Comparison of ENCODE assay signal across 22 cellular contexts in genomic region chrX:1153940-1154339, GRCh38. TPM values are rescaled to one million over a fixed set of nuclear protein-coding genes. Genes with fewer than 3 reads are reported as not detected.
"Had no signal": no experiment of that assay in that cellular context is flagged by ENCODE, and none has a peak within 500 bp of the region (broad histone marks: within the 10 kb centered on the region; RNA-seq: fewer than 3 reads in every experiment).

No MANE protein-coding gene starts in this region.

- H3K4me1 ChIP-seq: adrenal gland, gastroesophageal sphincter, heart right ventricle, neural progenitor cell, right lobe of liver, suprapubic skin had no signal

- ATAC-seq: activated T-cell treated with anti-CD3 and anti-CD28 coated beads, Interleukin-2, amount 50 U/mL, for 4 hours; gastroesophageal sphincter; heart right ventricle; left colon; right lobe of liver had no signal

- H3K4me3 ChIP-seq: adrenal gland, gastroesophageal sphincter, heart right ventricle, neural progenitor cell, ovary, right lobe of liver, smooth muscle cell, suprapubic skin had no signal

- H3K4me1 Mint-ChIP-seq: naive B cell, neural progenitor cell had no signal

- H2AFZ ChIP-seq: neural progenitor cell had no signal

- H3K9me3 Mint-ChIP-seq: activated T-cell treated with anti-CD3 and anti-CD28 coated beads, Interleukin-2, amount 50 U/mL, for 4 hours; neural progenitor cell; stimulated activated naive CD8-positive, alpha-beta T cell treated with anti-CD3 and anti-CD28 coated beads, Interleukin-15, Interleukin-2, amounts not matched to agents 100 ng/mL and 50 ng/mL, for 24 hours had no signal

- H3K27ac Mint-ChIP-seq: activated CD4-positive, alpha-beta memory T cell treated with anti-CD3 and anti-CD28 coated beads for 36 hours; neural progenitor cell; stimulated activated naive CD8-positive, alpha-beta T cell treated with anti-CD3 and anti-CD28 coated beads, Interleukin-15, Interleukin-2, amounts not matched to agents 100 ng/mL and 50 ng/mL, for 24 hours had no signal

- H3K27me3 Mint-ChIP-seq: stimulated activated naive CD8-positive, alpha-beta T cell treated with anti-CD3 and anti-CD28 coated beads, Interleukin-15, Interleukin-2, amounts not matched to agents 100 ng/mL and 50 ng/mL, for 24 hours had no signal

- H3K9ac ChIP-seq: neural progenitor cell had no signal

- H3K36me3 Mint-ChIP-seq: activated CD4-positive, alpha-beta memory T cell treated with anti-CD3 and anti-CD28 coated beads for 36 hours; naive B cell; neural progenitor cell had no signal

- H3K4me2 ChIP-seq: neural progenitor cell, smooth muscle cell had no signal

- H3K36me3 ChIP-seq: adrenal gland, gastroesophageal sphincter, heart right ventricle, neural progenitor cell, ovary, right lobe of liver, suprapubic skin had no signal

- H3K27me3 ChIP-seq: neural progenitor cell, ovary, right lobe of liver had no signal

- DNase-seq: activated CD4-positive, alpha-beta memory T cell treated with anti-CD3 and anti-CD28 coated beads for 36 hours; activated CD4-positive, alpha-beta T cell treated with anti-CD3 and anti-CD28 coated beads for 1 hour; activated effector memory CD4-positive, alpha-beta T cell treated with Interleukin-2 at 50 U/mL for 16 hours; activated naive CD4-positive, alpha-beta T cell treated with anti-CD3 and anti-CD28 coated beads, Interleukin-2, amount 50 U/mL, for 16 hours; activated T-cell treated with anti-CD3 and anti-CD28 coated beads, Interleukin-2, amount 50 U/mL, for 4 hours; erythroblast; heart right ventricle; left colon; naive B cell; ovary; T-helper 9 cell had no signal

- H3K4me3 Mint-ChIP-seq: activated CD4-positive, alpha-beta memory T cell treated with anti-CD3 and anti-CD28 coated beads for 36 hours; activated T-cell treated with anti-CD3 and anti-CD28 coated beads, Interleukin-2, amount 50 U/mL, for 4 hours; naive B cell; neural progenitor cell; stimulated activated naive CD8-positive, alpha-beta T cell treated with anti-CD3 and anti-CD28 coated beads, Interleukin-15, Interleukin-2, amounts not matched to agents 100 ng/mL and 50 ng/mL, for 24 hours had no signal

- H3K9me3 ChIP-seq: adrenal gland, gastroesophageal sphincter, heart right ventricle, ovary, right lobe of liver, suprapubic skin had no signal

- H3K27ac ChIP-seq: adrenal gland, gastroesophageal sphincter, heart right ventricle, neural progenitor cell, ovary, right lobe of liver, suprapubic skin, VCaP had no signal

RNA-seq across cellular contexts. Expression of gene CRLF2, which starts 58.5 kb away (rescaled TPM):
- total RNA-seq: adrenal gland, chondrocyte, lung microvascular endothelial cell, ovary, pulmonary artery endothelial cell, smooth muscle cell had no signal
- polyA plus RNA-seq: adrenal gland, smooth muscle cell had no signal
